In the genomic region with DNA sequence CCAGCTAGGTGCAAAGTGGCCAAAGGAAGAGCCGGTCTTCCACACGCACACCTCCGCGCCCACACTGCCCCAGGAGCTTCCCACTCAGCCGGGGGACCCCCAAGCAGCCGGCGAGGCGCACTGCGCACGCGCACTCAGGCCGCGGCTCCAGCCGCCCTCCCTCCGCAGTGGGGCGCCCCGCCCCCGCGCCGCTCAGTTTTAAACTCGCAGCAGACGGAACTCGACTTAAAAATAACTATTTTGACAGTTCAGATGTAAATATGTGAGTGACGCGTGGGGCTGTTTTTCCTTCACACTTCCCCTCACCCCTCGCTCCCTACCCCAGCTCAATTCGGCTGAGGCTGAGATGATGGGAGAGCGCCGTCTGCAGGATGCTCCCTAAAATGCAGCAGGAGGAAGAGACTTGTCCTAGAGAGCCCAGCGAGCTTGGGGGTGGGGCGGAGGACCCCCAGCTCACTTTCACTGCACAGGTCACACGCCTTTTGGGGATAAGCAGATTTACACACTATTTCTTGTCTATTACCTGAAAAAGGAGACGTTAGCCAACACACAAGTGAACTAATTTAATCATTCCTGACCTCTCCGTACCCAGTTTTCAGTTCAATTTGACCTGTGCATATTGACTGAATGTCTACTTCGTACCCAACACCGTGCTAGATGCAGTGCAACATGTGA, we compare ENCODE assay signal across 8 cellular contexts. TPM values are rescaled to one million over a fixed set of nuclear protein-coding genes. Genes with fewer than 3 reads are reported as not detected.
DNase-seq lines count a peak whose midpoint lies in the region; ATAC-seq and TF ChIP-seq lines count a peak whose summit lies in the region.

No MANE protein-coding gene starts in this region.

- H3K4me1 Mint-ChIP-seq in activated naive CD4-positive, alpha-beta T cell treated with anti-CD3 and anti-CD28 coated beads, Interleukin-2, amount 10 ng/mL, durations not matched to agents 7 days and 5 days: peaks cover 9% of the 10 kb centered on the region

- peak overlapping the region; percentile 74 for H3K4me3 Mint-ChIP-seq in activated naive CD4-positive, alpha-beta T cell treated with anti-CD3 and anti-CD28 coated beads, Interleukin-2, amount 10 ng/mL, durations not matched to agents 7 days and 5 days

- H3K4me3 ChIP-seq in PC-3 (ENCODE audit: low read length) (peak overlapping the region; percentile 46; the same call in 1 of the 2 replicates), tibial artery (peak overlapping the region; percentile 44 to 45)

- H3K9me3 Mint-ChIP-seq in activated naive CD4-positive, alpha-beta T cell treated with anti-CD3 and anti-CD28 coated beads, Interleukin-2, amount 10 ng/mL, durations not matched to agents 7 days and 5 days: no peaks in the 10 kb centered on the region

- POLR2A ChIA-PET in PC-3 (lab: Charles Lee; ENCODE audit: unreplicated experiment): no interaction called here

- H3K9me3 ChIP-seq in PC-3 (ENCODE audit: low read length) (no peaks in the 10 kb centered on the region), tibial artery (no peaks in the 10 kb centered on the region)

- no peaks in the 10 kb centered on the region for H3K79me2 ChIP-seq in PC-3 (ENCODE audit: low read length)

- H3K4me1 ChIP-seq in PC-3 (ENCODE audit: insufficient read depth, low read length): no peaks in the 10 kb centered on the region
- peaks cover 0 to 9% (median 7%) of the 10 kb centered on the region in 4 donors for H3K4me1 ChIP-seq in tibial artery

- H3K27me3 ChIP-seq in PC-3 (ENCODE audit: low read length): peaks cover 34% of the 10 kb centered on the region
- H3K27me3 ChIP-seq in tibial artery: peaks cover 0 to 36% of the 10 kb centered on the region in 2 donors

- no peaks in the 10 kb centered on the region for H4K20me1 ChIP-seq in PC-3 (ENCODE audit: low read length)

- no TSS peak for BruUV-seq in PC-3 (replicated peaks; lab: Mats Ljungman, UMichigan)

- no peaks in the 10 kb centered on the region for H3K36me3 Mint-ChIP-seq in activated naive CD4-positive, alpha-beta T cell treated with anti-CD3 and anti-CD28 coated beads, Interleukin-2, amount 10 ng/mL, durations not matched to agents 7 days and 5 days

- no peak overlapping the region for H3K27ac ChIP-seq in PC-3 (ENCODE audit: low read length)
- H3K27ac ChIP-seq in tibial artery: no peak overlapping the region

- intact Hi-C loops in PC-3 (cut with micrococcal nuclease) (no loop called here), head of caudate nucleus (cut with DNase I) (loop anchor here (5.0 kb wide), 1 partner anchor 52 kb away; no protein-coding TSS in a partner anchor), tibial artery (cut with DNase I; ENCODE audit: low total_unique reads) (no loop called here)

- H3F3A ChIP-seq in PC-3 (ENCODE audit: low read length, unreplicated experiment): no peaks in the 10 kb centered on the region

- CTCF ChIA-PET in PC-3 (lab: Charles Lee): interaction anchor here (0.6 to 1.4 kb wide), 5 partner anchors 10 to 110 kb away, joined by 3 to 6 read pairs (median 3); no protein-coding TSS in a partner anchor
- CTCF ChIA-PET in activated naive CD4-positive, alpha-beta T cell treated with anti-CD3 and anti-CD28 coated beads, Interleukin-2, amount 10 ng/mL, durations not matched to agents 7 days and 5 days (lab: Charles Lee): interaction anchor here (0.6 to 4.2 kb wide), 14 partner anchors 9 to 113 kb away, joined by 3 to 36 read pairs (median 4); partner anchors contain the start of genes KLHDC8A and LEMD1

- H3K9me2 ChIP-seq in PC-3 (replicated peaks; ENCODE audit: low read length): no peaks in the 10 kb centered on the region

- peaks cover 82% of the 10 kb centered on the region for H3K27me3 Mint-ChIP-seq in activated naive CD4-positive, alpha-beta T cell treated with anti-CD3 and anti-CD28 coated beads, Interleukin-2, amount 10 ng/mL, durations not matched to agents 7 days and 5 days

- peak overlapping the region; percentile 54 for H3K4me2 ChIP-seq in PC-3 (ENCODE audit: low read length)

- H3K27ac Mint-ChIP-seq in activated naive CD4-positive, alpha-beta T cell treated with anti-CD3 and anti-CD28 coated beads, Interleukin-2, amount 10 ng/mL, durations not matched to agents 7 days and 5 days: peak overlapping the region; percentile 26

- H3K9ac ChIP-seq in PC-3 (ENCODE audit: low read length): no peak overlapping the region

- H3K36me3 ChIP-seq in PC-3 (ENCODE audit: low read depth, low read length) (no peaks in the 10 kb centered on the region), tibial artery (no peaks in the 10 kb centered on the region)

- DNase-seq in PC-3: peak; percentile 22
- peak; percentile 71 for DNase-seq in activated naive CD4-positive, alpha-beta T cell treated with anti-CD3 and anti-CD28 coated beads, Interleukin-2, amount 10 ng/mL, durations not matched to agents 7 days and 5 days
- peak; percentile 24 to 86 (median 74) for DNase-seq in head of caudate nucleus
- no peak for DNase-seq in omental fat pad (ENCODE audit: low spot score)
- no peak for DNase-seq in tibial artery

- peak overlapping the region; percentile 39 for H2AFZ ChIP-seq in PC-3 (ENCODE audit: low read length)

- TF ChIP-seq CTCF in PC-3 (conservative IDR thresholded peaks at IDR 0.05; ENCODE audit: low read depth, low read length): peak; percentile 76
- peak in 1 of 3 donors; percentile 56 for TF ChIP-seq CTCF in omental fat pad (IDR thresholded peaks at IDR 0.05)
- peak; percentile 53 to 58 for TF ChIP-seq CTCF in tibial artery (IDR thresholded peaks at IDR 0.05)

- ATAC-seq in GM18868 (IDR thresholded peaks at IDR 0.05; ENCODE audit: unreplicated experiment) (peak; percentile 47), PC-3 (no peak; the same call in 1 of the 2 replicates), omental fat pad (ENCODE audit: low FRiP score) (peak; percentile 63), HG03342 (IDR thresholded peaks at IDR 0.05; ENCODE audit: unreplicated experiment) (no peak), GM19351 (IDR thresholded peaks at IDR 0.05; ENCODE audit: unreplicated experiment) (no peak)

RNA-seq across cellular contexts. Expression of gene LEMD1, which starts 8.9 kb away (rescaled TPM):
- total RNA-seq in PC-3 (2014; rRNA removed): 4.0 TPM in 1 of 2 replicates, not detected in the other
- 1 to 10 TPM in 1 of 4 donors, not detected in 3; 1.7 TPM for total RNA-seq in omental fat pad

RNA-seq across cellular contexts. Expression of gene BLACAT1, which starts 25.1 kb away (rescaled TPM):
- 1.5 and 1.6 TPM in 2 replicates for total RNA-seq in PC-3 (2014; rRNA removed)
- total RNA-seq in omental fat pad: under 1 TPM in 2 of 4 donors, not detected in 2; 0.36 to 0.65 TPM

Comparison
In these comparisons a context has a peak if more than half of its experiments do, and no peak if none do; other contexts are left out.
1. ATAC-seq: peak in GM18868 (single experiment) and omental fat pad (single experiment); none in PC-3 (single experiment), HG03342 (single experiment) and GM19351 (single experiment).
2. DNase-seq: peak in PC-3 (single experiment), activated naive CD4-positive, alpha-beta T cell treated with anti-CD3 and anti-CD28 coated beads, Interleukin-2, amount 10 ng/mL, durations not matched to agents 7 days and 5 days (single experiment) and head of caudate nucleus (42 of 42); none in omental fat pad (single experiment) and tibial artery (0 of 2).